Comparison of ENCODE assay signal across 26 cellular contexts in genomic region chr19:275000-275399, GRCh38.
"Had no signal": no experiment of that assay in that cellular context is flagged by ENCODE, and none has a peak within 500 bp of the region (broad histone marks: within the 10 kb centered on the region; RNA-seq: fewer than 3 reads in every experiment).

No MANE protein-coding gene starts in this region.

- H3K27ac Mint-ChIP-seq: natural killer cell; nephron; neural progenitor cell; stimulated activated effector memory CD8-positive, alpha-beta T cell treated with anti-CD3 and anti-CD28 coated beads, Interleukin-12 subunit alpha, Interleukin-12 subunit beta, amount 100 ng/mL, for 72 hours; stimulated activated naive B cell treated with anti-CD40 and anti-IgM and Interleukin-4, amounts not matched to agents 10 μg/mL and 1 μg/mL and 100 μg/mL, for 72 hours; stimulated activated naive CD8-positive, alpha-beta T cell treated with anti-CD3 and anti-CD28 coated beads, Interleukin-15, Interleukin-2, amounts not matched to agents 100 ng/mL and 50 ng/mL, for 24 hours had no signal

- H3K4me3 ChIP-seq: neural progenitor cell, pancreas, prostate gland, right lobe of liver, sigmoid colon, stomach, thoracic aorta, thyroid gland, tibial nerve, upper lobe of left lung, uterus had no signal

- H3K4me1 Mint-ChIP-seq: naive thymus-derived CD4-positive, alpha-beta T cell; natural killer cell; nephron; stimulated activated effector memory CD8-positive, alpha-beta T cell treated with anti-CD3 and anti-CD28 coated beads, Interleukin-12 subunit alpha, Interleukin-12 subunit beta, amount 100 ng/mL, for 72 hours; stimulated activated naive B cell treated with anti-CD40 and anti-IgM and Interleukin-4, amounts not matched to agents 10 μg/mL and 1 μg/mL and 100 μg/mL, for 72 hours had no signal

- DNase-seq: naive thymus-derived CD4-positive, alpha-beta T cell; natural killer cell; occipital lobe; pancreas; retina; right cardiac atrium; right lobe of liver; sigmoid colon; small intestine; stimulated activated CD4-positive, alpha-beta T cell treated with anti-CD3 and anti-CD28 coated beads, Interleukin-15, amount 100 ng/mL, for 24 hours; stimulated activated CD4-positive, alpha-beta T cell treated with anti-CD3 and anti-CD28 coated beads, Interleukin-2, amount 100 ng/mL, for 24 hours; stimulated activated CD4-positive, alpha-beta T cell treated with anti-CD3 and anti-CD28 coated beads, Interleukin-2, amount 100 ng/mL, for 48 hours; stimulated activated CD4-positive, alpha-beta T cell treated with anti-CD3 and anti-CD28 coated beads, Interleukin-4, amount 100 ng/mL, for 24 hours; stimulated activated naive B cell treated with anti-CD40 and anti-IgM and Interleukin-4, amounts not matched to agents 10 μg/mL and 1 μg/mL and 100 μg/mL, for 72 hours; stimulated activated naive CD4-positive, alpha-beta T cell treated with Interleukin-2 at 50 U/mL for 16 hours; stomach; thyroid gland; upper lobe of left lung; uterus had no signal

- H3K4me2 ChIP-seq: neural progenitor cell had no signal

- H2AFZ ChIP-seq: neural progenitor cell had no signal

- H3K36me3 Mint-ChIP-seq: natural killer cell; neural progenitor cell; stimulated activated effector memory CD8-positive, alpha-beta T cell treated with anti-CD3 and anti-CD28 coated beads, Interleukin-12 subunit alpha, Interleukin-12 subunit beta, amount 100 ng/mL, for 72 hours; stimulated activated naive B cell treated with anti-CD40 and anti-IgM and Interleukin-4, amounts not matched to agents 10 μg/mL and 1 μg/mL and 100 μg/mL, for 72 hours had no signal

- H3K4me1 ChIP-seq: neural progenitor cell, pancreas, prostate gland, right lobe of liver, sigmoid colon, stomach, thyroid gland, tibial nerve, upper lobe of left lung, uterus had no signal

- H3K36me3 ChIP-seq: neural progenitor cell, pancreas, prostate gland, right lobe of liver, sigmoid colon, thoracic aorta, thyroid gland, tibial nerve, upper lobe of left lung, uterus had no signal

- H3K4me3 Mint-ChIP-seq: naive thymus-derived CD4-positive, alpha-beta T cell; natural killer cell; nephron; neural progenitor cell; stimulated activated effector memory CD8-positive, alpha-beta T cell treated with anti-CD3 and anti-CD28 coated beads, Interleukin-12 subunit alpha, Interleukin-12 subunit beta, amount 100 ng/mL, for 72 hours; stimulated activated naive B cell treated with anti-CD40 and anti-IgM and Interleukin-4, amounts not matched to agents 10 μg/mL and 1 μg/mL and 100 μg/mL, for 72 hours; stimulated activated naive CD8-positive, alpha-beta T cell treated with anti-CD3 and anti-CD28 coated beads, Interleukin-15, Interleukin-2, amounts not matched to agents 100 ng/mL and 50 ng/mL, for 24 hours had no signal

- H3K9me3 ChIP-seq: pancreas, prostate gland, right lobe of liver, sigmoid colon, stomach, thoracic aorta, thyroid gland, tibial nerve, upper lobe of left lung, uterus had no signal

- H3K9me3 Mint-ChIP-seq: natural killer cell; nephron; neural progenitor cell; stimulated activated effector memory CD8-positive, alpha-beta T cell treated with anti-CD3 and anti-CD28 coated beads, Interleukin-12 subunit alpha, Interleukin-12 subunit beta, amount 100 ng/mL, for 72 hours; stimulated activated naive B cell treated with anti-CD40 and anti-IgM and Interleukin-4, amounts not matched to agents 10 μg/mL and 1 μg/mL and 100 μg/mL, for 72 hours; stimulated activated naive CD8-positive, alpha-beta T cell treated with anti-CD3 and anti-CD28 coated beads, Interleukin-15, Interleukin-2, amounts not matched to agents 100 ng/mL and 50 ng/mL, for 24 hours had no signal

- H3K27me3 ChIP-seq: pancreas, right lobe of liver, thyroid gland, tibial nerve, upper lobe of left lung, uterus had no signal

- H3K27ac ChIP-seq: neural progenitor cell, pancreas, prostate gland, right lobe of liver, sigmoid colon, stomach, thoracic aorta, thyroid gland, tibial nerve, upper lobe of left lung, uterus had no signal

- ATAC-seq: naive thymus-derived CD4-positive, alpha-beta T cell; natural killer cell; pancreas; right cardiac atrium; right lobe of liver; stimulated activated effector memory CD8-positive, alpha-beta T cell treated with anti-CD3 and anti-CD28 coated beads, Interleukin-12 subunit alpha, Interleukin-12 subunit beta, amount 100 ng/mL, for 72 hours; stimulated activated naive B cell treated with anti-CD40 and anti-IgM and Interleukin-4, amounts not matched to agents 10 μg/mL and 1 μg/mL and 100 μg/mL, for 72 hours had no signal
